Comparison of ENCODE assay signal across 9 cellular contexts in the genomic region with DNA sequence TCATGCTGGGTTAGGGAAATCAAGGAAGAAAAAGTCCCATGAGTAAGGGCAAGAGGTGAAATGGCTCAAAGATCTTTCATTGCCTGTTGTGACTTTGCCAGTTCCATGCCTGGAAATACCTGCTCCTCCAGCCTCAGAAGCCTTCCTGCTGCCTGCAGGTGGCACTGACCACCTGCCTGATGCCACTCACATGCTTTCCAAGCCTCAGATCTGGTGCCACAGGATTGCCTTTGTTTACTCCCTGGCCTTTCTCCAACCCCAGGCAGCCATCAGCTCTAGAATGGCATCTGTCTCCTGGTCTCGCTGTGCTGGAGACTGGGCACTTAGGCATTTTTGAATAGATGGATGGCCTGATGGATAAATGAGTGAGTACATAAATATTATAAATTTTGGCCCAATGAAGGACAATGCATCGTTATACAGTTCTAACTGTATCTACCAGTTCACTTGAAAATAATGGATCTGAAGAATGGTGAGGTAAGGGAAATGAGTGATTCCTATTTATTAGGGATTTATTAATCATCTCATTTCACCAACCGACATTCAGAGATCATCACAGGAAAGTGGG.
DNase-seq lines count a peak whose midpoint lies in the region; ATAC-seq and TF ChIP-seq lines count a peak whose summit lies in the region.
"Had no signal": no experiment of that assay in that cellular context is flagged by ENCODE, and none has a peak within 500 bp of the region (broad histone marks: within the 10 kb centered on the region; RNA-seq: fewer than 3 reads in every experiment).

No MANE protein-coding gene starts in this region.

- H3K4me3 ChIP-seq in GM12875 (ENCODE audit: low read depth, low read length) (no peak overlapping the region), epithelial cell of esophagus (ENCODE audit: low read length) (no peak overlapping the region), retinal pigment epithelial cell (ENCODE audit: low read length) (no peak overlapping the region)
- H3K4me3 ChIP-seq: smooth muscle cell had no signal

- ATAC-seq in GM21447 (IDR thresholded peaks at IDR 0.05; ENCODE audit: unreplicated experiment): no peak
- no peak for ATAC-seq in HG02973 (IDR thresholded peaks at IDR 0.05; ENCODE audit: unreplicated experiment)

- TF ChIP-seq CTCF in GM12875 (IDR thresholded peaks at IDR 0.05; ENCODE audit: borderline replicate concordance, insufficient read depth, low read depth, low read length) (peak; percentile 14; the same call in 1 of the 2 replicates), epithelial cell of esophagus (IDR thresholded peaks at IDR 0.05; ENCODE audit: insufficient read depth, low read depth, low read length, missing control alignments) (peak; percentile 90), retinal pigment epithelial cell (conservative IDR thresholded peaks at IDR 0.05; ENCODE audit: low read depth, low read length) (peak; percentile 50)

- DNase-seq in NCI-H510A (lab: John Stamatoyannopoulos, UW): peak; percentile 6
- peak; percentile 79 for DNase-seq in epithelial cell of esophagus (ENCODE audit: low read depth)
- no peak for DNase-seq in retinal pigment epithelial cell (ENCODE audit: low read depth)
- DNase-seq in T-helper 9 cell: no peak
- DNase-seq in UCSD-AML1 (lab: John Stamatoyannopoulos, UW; ENCODE audit: unreplicated experiment): no peak

Comparison
In these comparisons a context has a peak if more than half of its experiments do, and no peak if none do; other contexts are left out.
1. CTCF ChIP-seq: peak in every context shown above with its lines; median percentile 90 in epithelial cell of esophagus; 50 in retinal pigment epithelial cell; 14 in GM12875.
2. DNase-seq: peak in NCI-H510A (single experiment) and epithelial cell of esophagus (single experiment); none in retinal pigment epithelial cell (single experiment), T-helper 9 cell (single experiment) and UCSD-AML1 (single experiment).